ENCODE assay signal across 11 cellular contexts in the genomic region with DNA sequence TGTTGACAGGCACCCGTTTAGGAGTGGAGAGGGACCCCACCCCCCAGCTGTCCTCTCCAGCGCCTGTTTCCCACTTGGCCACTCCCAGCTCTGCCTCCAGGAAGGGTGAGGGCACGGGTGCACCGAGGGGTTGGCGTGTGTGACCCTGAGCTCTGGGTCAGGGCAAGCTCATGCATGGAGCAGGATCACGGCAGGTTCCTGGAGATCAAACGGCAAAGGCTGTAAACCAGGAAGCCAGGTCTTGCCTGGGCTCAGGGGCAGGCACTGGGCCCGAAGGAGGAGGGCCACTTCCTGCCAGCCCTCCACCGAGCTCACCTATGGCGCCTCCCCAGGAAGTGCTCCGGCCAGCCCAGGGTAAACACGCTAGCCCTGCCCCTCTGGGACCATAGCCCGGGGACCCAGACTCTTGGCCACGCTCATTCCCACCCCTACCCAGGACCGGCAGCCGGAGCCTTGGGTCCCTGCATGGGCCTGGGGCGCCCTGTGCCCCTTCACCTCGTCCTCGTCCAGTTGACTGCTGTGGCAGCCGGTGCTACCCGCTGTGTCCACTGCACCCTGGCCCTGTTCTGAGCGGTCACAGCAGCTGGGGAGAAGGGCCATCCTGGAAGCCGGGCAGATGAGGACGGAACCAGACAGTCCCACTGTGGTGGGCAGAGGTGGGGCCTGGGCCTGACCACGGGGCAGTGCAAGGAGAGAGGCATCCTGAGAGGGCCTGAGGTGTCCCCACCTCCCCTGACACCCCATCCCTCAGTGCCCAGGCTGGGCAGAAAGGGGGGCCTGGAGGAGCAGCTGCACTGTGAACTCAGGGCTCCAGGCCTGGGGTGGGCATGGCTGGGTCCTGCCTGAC. TPM values are rescaled to one million over a fixed set of nuclear protein-coding genes. Genes with fewer than 3 reads are reported as not detected.
A peak's percentile ranks its signal among the peaks of the same experiment; 100 is the strongest.
DNase-seq lines count a peak whose midpoint lies in the region; ATAC-seq and TF ChIP-seq lines count a peak whose summit lies in the region.
"Had no signal": no experiment of that assay in that cellular context is flagged by ENCODE, and none has a peak within 500 bp of the region (broad histone marks: within the 10 kb centered on the region; RNA-seq: fewer than 3 reads in every experiment).

No MANE protein-coding gene starts in this region.

- peaks cover 0 to 11% (median 2%) of the 10 kb centered on the region in 3 donors for H3K4me1 Mint-ChIP-seq in T-cell

- CTCF ChIA-PET in T-cell (lab: Charles Lee): no interaction called here

- peaks cover 0 to 28% (median 7%) of the 10 kb centered on the region in 9 donors for H3K36me3 ChIP-seq in heart right ventricle

- TF ChIP-seq CTCF in heart right ventricle (IDR thresholded peaks at IDR 0.05) (no peak), retinal pigment epithelial cell (conservative IDR thresholded peaks at IDR 0.05; ENCODE audit: low read depth, low read length) (no peak)

- no peaks in the 10 kb centered on the region for H3K9me3 ChIP-seq in heart right ventricle

- peak overlapping the region in 2 of 3 donors; percentile 44 to 54 for H3K4me3 Mint-ChIP-seq in T-cell

- no peak overlapping the region for H3K27ac Mint-ChIP-seq in T-cell

- DNase-seq in DMS53 (lab: John Stamatoyannopoulos, UW): peak; percentile 98
- no peak for DNase-seq in T-cell
- no peak for DNase-seq in heart right ventricle
- DNase-seq in retinal pigment epithelial cell (ENCODE audit: low read depth): no peak
- no peak for DNase-seq in OCI-M2 (lab: John Stamatoyannopoulos, UW; ENCODE audit: unreplicated experiment)
- no peak for DNase-seq in KG1 (lab: John Stamatoyannopoulos, UW)
- DNase-seq in stimulated activated CD4-positive, alpha-beta T cell treated with anti-CD3 and anti-CD28 coated beads, Interleukin-2, amount 100 ng/mL, for 48 hours: no peak
- DNase-seq: activated CD4-positive, alpha-beta T cell treated with anti-CD3 and anti-CD28 coated beads, Interleukin-2, amount 50 U/mL, for 48 hours; erythroblast; HCEC 1CT had no signal

- WGBS in heart right ventricle, 2 donors: 65 to 68% methylated on average over 25 of the region's 25 CpGs

- peaks cover 6 to 48% (median 35%) of the 10 kb centered on the region in 7 donors for H3K27me3 ChIP-seq in heart right ventricle

- POLR2A ChIA-PET in T-cell (lab: Charles Lee): interaction anchor here (0.5 to 0.6 kb wide), 2 partner anchors 38 to 199 kb away, joined by 9 to 11 read pairs; no protein-coding TSS in a partner anchor

- no peaks in the 10 kb centered on the region for H3K9me3 Mint-ChIP-seq in T-cell

- ATAC-seq in T-cell (replicated peaks in 1 of 4) (peak in 1 of 4 experiments; percentile 5), heart right ventricle (peak in 3 of 8 donors; percentile 6 to 26 (median 25)), GM19395 (IDR thresholded peaks at IDR 0.05; ENCODE audit: unreplicated experiment) (no peak)

- H3K4me3 ChIP-seq in heart right ventricle (peak overlapping the region in 6 of 10 donors; percentile 30 to 55 (median 48)), retinal pigment epithelial cell (ENCODE audit: low read length) (peak overlapping the region; percentile 6)

- H3K36me3 Mint-ChIP-seq in T-cell: peaks cover 6% of the 10 kb centered on the region

- peak overlapping the region in 5 of 10 donors; percentile 39 to 75 (median 50) for H3K27ac ChIP-seq in heart right ventricle

- peaks cover 9 to 16% of the 10 kb centered on the region in 2 donors for H3K27me3 Mint-ChIP-seq in T-cell

- H3K4me1 ChIP-seq in heart right ventricle: peaks cover 0 to 39% (median 24%) of the 10 kb centered on the region in 9 donors

- intact Hi-C loops in heart right ventricle (cut with DNase I): no loop called here

RNA-seq across cellular contexts. Expression of gene EPS8L2, which starts 1.0 kb away (rescaled TPM):
- 10 to 100 TPM in 4 of 5 donors, 1 to 10 TPM in 1; 7.5 to 18.5 (median 14.6) TPM for total RNA-seq in T-cell
- 1 to 10 TPM; 1.2 to 6.7 (median 2.3) TPM for total RNA-seq in heart right ventricle
- 1 to 10 TPM; 3.4 to 3.9 TPM for polyA plus RNA-seq in heart right ventricle

RNA-seq across cellular contexts. Expression of gene TMEM80, which starts 9.4 kb away (rescaled TPM):
- total RNA-seq in T-cell (10 to 100 TPM; 21.2 to 43.9 (median 42.4) TPM), heart right ventricle (10 to 100 TPM; 10.6 to 24.2 (median 14.5) TPM)
- polyA plus RNA-seq in heart right ventricle: 10 to 100 TPM; 10.1 to 21.4 TPM

RNA-seq across cellular contexts. Expression of gene DEAF1, which starts 10.0 kb away (rescaled TPM):
- total RNA-seq in T-cell (100 to 1,000 TPM in 1 of 5 donors, 10 to 100 TPM in 4; 55.8 to 121 (median 57.3) TPM), heart right ventricle (10 to 100 TPM; 11.0 to 25.7 (median 15.5) TPM)
- polyA plus RNA-seq in heart right ventricle: 10 to 100 TPM; 18.3 to 39.9 TPM

RNA-seq across cellular contexts. Expression of gene TALDO1, which starts 42.2 kb away (rescaled TPM):
- total RNA-seq in T-cell (100 to 1,000 TPM in 3 of 5 donors, 10 to 100 TPM in 2; 60.5 to 106 (median 102) TPM), heart right ventricle (100 to 1,000 TPM in 5 of 10 donors, 10 to 100 TPM in 5; 76.2 to 115 (median 96.3) TPM)
- 100 to 1,000 TPM in 1 of 2 donors, 10 to 100 TPM in 1; 55.3 to 124 TPM for polyA plus RNA-seq in heart right ventricle
